1 cellular context compared by ENCODE assay signal in the genomic region with DNA sequence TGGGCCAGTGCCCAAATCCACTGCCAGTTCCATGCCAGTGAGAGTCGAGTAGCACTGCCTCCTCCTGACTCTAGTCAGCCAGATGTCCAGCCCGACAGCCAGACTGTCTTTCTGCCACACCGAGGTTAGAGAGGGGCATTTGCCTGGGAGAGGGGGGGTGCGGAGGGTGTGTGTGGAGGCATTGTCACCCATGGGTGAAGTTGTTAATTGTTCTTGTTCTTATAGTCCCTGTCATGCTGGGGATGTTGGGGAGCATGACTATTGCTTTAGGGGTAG.
TF ChIP-seq lines count a peak whose summit lies in the region.

No MANE protein-coding gene starts in this region.

TF ChIP-seq in HepG2, 621 proteins besides CTCF, POLR2A, EP300 and RAD21:
- TF ChIP-seq MXD4 (CRISPR knock-in tag; IDR thresholded peaks at IDR 0.05): no peak
- TF ChIP-seq E2F2 (CRISPR knock-in tag; IDR thresholded peaks at IDR 0.05; ENCODE audit: borderline replicate concordance): no peak
- TF ChIP-seq ZNF383 (CRISPR knock-in tag; IDR thresholded peaks at IDR 0.05; ENCODE audit: borderline replicate concordance): 0 out of 2 replicates have a peak, but pooled peaks have one; percentile 32
- TF ChIP-seq FOXO4 (CRISPR knock-in tag; conservative IDR thresholded peaks at IDR 0.05): 0 out of 2 replicates have a peak, but pooled peaks have one; percentile 56
- TF ChIP-seq ZNF703 (CRISPR knock-in tag; IDR thresholded peaks at IDR 0.05; ENCODE audit: borderline replicate concordance): no peak
- TF ChIP-seq ZFP82 (CRISPR knock-in tag; IDR thresholded peaks at IDR 0.05; ENCODE audit: borderline replicate concordance): no peak
- TF ChIP-seq ZNF619 (CRISPR knock-in tag; IDR thresholded peaks at IDR 0.05): no peak
- TF ChIP-seq, protein P1, sequence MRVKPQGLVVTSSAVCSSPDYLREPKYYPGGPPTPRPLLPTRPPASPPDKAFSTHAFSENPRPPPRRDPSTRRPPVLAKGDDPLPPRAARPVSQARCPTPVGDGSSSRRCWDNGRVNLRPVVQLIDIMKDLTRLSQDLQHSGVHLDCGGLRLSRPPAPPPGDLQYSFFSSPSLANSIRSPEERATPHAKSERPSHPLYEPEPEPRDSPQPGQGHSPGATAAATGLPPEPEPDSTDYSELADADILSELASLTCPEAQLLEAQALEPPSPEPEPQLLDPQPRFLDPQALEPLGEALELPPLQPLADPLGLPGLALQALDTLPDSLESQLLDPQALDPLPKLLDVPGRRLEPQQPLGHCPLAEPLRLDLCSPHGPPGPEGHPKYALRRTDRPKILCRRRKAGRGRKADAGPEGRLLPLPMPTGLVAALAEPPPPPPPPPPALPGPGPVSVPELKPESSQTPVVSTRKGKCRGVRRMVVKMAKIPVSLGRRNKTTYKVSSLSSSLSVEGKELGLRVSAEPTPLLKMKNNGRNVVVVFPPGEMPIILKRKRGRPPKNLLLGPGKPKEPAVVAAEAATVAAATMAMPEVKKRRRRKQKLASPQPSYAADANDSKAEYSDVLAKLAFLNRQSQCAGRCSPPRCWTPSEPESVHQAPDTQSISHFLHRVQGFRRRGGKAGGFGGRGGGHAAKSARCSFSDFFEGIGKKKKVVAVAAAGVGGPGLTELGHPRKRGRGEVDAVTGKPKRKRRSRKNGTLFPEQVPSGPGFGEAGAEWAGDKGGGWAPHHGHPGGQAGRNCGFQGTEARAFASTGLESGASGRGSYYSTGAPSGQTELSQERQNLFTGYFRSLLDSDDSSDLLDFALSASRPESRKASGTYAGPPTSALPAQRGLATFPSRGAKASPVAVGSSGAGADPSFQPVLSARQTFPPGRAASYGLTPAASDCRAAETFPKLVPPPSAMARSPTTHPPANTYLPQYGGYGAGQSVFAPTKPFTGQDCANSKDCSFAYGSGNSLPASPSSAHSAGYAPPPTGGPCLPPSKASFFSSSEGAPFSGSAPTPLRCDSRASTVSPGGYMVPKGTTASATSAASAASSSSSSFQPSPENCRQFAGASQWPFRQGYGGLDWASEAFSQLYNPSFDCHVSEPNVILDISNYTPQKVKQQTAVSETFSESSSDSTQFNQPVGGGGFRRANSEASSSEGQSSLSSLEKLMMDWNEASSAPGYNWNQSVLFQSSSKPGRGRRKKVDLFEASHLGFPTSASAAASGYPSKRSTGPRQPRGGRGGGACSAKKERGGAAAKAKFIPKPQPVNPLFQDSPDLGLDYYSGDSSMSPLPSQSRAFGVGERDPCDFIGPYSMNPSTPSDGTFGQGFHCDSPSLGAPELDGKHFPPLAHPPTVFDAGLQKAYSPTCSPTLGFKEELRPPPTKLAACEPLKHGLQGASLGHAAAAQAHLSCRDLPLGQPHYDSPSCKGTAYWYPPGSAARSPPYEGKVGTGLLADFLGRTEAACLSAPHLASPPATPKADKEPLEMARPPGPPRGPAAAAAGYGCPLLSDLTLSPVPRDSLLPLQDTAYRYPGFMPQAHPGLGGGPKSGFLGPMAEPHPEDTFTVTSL (CRISPR knock-in tag; IDR thresholded peaks at IDR 0.05; ENCODE audit: borderline replicate concordance): no peak
- TF ChIP-seq ARNTL (CRISPR knock-in tag; IDR thresholded peaks at IDR 0.05): no peak
- TF ChIP-seq DZIP1 (CRISPR knock-in tag; IDR thresholded peaks at IDR 0.05): no peak
- TF ChIP-seq ZNF691 (CRISPR knock-in tag; IDR thresholded peaks at IDR 0.05; ENCODE audit: borderline replicate concordance, low read depth): no peak
- TF ChIP-seq TEAD2 (CRISPR knock-in tag; IDR thresholded peaks at IDR 0.05): no peak
